In genomic region chrX:4706961-4707360, GRCh38 we compare ENCODE assay signal across 34 cellular contexts.
"Had no signal": no experiment of that assay in that cellular context is flagged by ENCODE, and none has a peak within 500 bp of the region (broad histone marks: within the 10 kb centered on the region; RNA-seq: fewer than 3 reads in every experiment).

No MANE protein-coding gene starts in this region.

- H3K9me3 ChIP-seq: MG63 had no signal

- H3K27me3 ChIP-seq: MG63 had no signal

- H3K36me3 ChIP-seq: MG63 had no signal

- DNase-seq: Karpas-422, Kasumi-1, MG63, MM.1S, MV-4-11, NCI-H1048, NCI-H1092, NCI-H1092 treated with DMSO at 0.1 percent for 48 hours, NCI-H1105, NCI-H1105 treated with DMSO at 0.1 percent for 48 hours, NCI-H1417, NCI-H1417 treated with DMSO at 0.1 percent for 48 hours, NCI-H1436, NCI-H1436 treated with DMSO at 0.1 percent for 48 hours, NCI-H1694, NCI-H1694 treated with DMSO at 0.1 percent for 48 hours, NCI-H187, NCI-H187 treated with DMSO at 0.1 percent for 48 hours, NCI-H1930, NCI-H2029, NCI-H2029 treated with DMSO at 0.1 percent for 48 hours, NCI-H2081, NCI-H2081 treated with DMSO at 0.1 percent for 48 hours, NCI-H2107, NCI-H2171, NCI-H2171 treated with DMSO at 0.1 percent for 48 hours, NCI-H2227 treated with DMSO at 0.1 percent for 48 hours, NCI-H226, NCI-H345, NCI-H446, NCI-H446 treated with DMSO at 0.1 percent for 48 hours, NCI-H510A, NCI-H510A treated with DMSO at 0.1 percent for 48 hours, NCI-H524 had no signal

- H3K4me3 ChIP-seq: MG63 had no signal
